22 cellular contexts compared by ENCODE assay signal in the genomic region with DNA sequence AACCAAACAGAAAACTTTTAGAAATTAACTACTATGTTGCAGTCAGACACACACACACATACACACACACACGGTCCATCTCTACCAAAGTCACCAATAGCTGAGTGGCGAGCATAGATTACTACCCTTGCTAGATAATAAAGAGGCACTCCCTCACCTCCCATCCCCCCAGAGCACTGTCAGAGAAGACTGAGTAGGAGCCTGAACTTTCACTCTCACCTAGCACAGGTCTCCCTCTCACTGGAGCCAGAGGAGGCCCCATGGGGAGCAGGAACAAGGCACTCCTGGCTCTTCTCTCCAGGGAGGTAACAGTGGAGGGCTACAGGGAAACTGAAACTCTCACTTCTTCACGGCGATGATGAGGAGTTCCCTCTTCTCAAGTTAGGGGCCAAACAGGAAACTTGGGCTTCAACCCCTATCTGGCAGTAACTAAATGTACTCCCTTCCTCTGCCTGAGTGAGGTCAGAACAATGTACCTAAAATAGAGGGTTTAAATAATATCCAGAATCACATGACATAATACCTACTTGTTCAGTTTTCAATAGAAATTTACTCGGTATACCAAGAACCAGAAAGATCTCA.
DNase-seq lines count a peak whose midpoint lies in the region; ATAC-seq, FAIRE-seq and TF ChIP-seq lines count a peak whose summit lies in the region.
"Had no signal": no experiment of that assay in that cellular context is flagged by ENCODE, and none has a peak within 500 bp of the region (broad histone marks: within the 10 kb centered on the region; RNA-seq: fewer than 3 reads in every experiment).

No MANE protein-coding gene starts in this region.

- H3K27ac ChIP-seq in BLaER1 treated with 17β-estradiol and CSF1 and Interleukin-3, amounts not matched to agents 10 nM and 100 nM, result no peak overlapping the region
- H3K27ac ChIP-seq in H1 (ENCODE audit: low read depth, low read length), result no peak overlapping the region
- H3K27ac ChIP-seq: psoas muscle, tibial artery, WERI-Rb-1 had no signal

- no peak for TF ChIP-seq CTCF in H1 (IDR thresholded peaks at IDR 0.05; ENCODE audit: control extremely low read depth in 1 of 3, insufficient read depth in 1 of 3, low read depth in 1 of 3, low read length in 3 of 3)

- H2BK12ac ChIP-seq in H1 (ENCODE audit: low read depth, low read length), result no peak overlapping the region

- H3K4me3 ChIP-seq in BLaER1 treated with 17β-estradiol and CSF1 and Interleukin-3, amounts not matched to agents 10 nM and 100 nM, result no peak overlapping the region
- no peak overlapping the region for H3K4me3 ChIP-seq in H1 (ENCODE audit: extremely low read depth in 1 of 4, insufficient read depth in 2 of 4, low read depth in 3 of 4, low read length in 4 of 4)
- H3K4me3 ChIP-seq: psoas muscle, tibial artery had no signal

- H3K27me3 ChIP-seq in BLaER1 treated with 17β-estradiol and CSF1 and Interleukin-3, amounts not matched to agents 10 nM and 100 nM, result no peaks in the 10 kb centered on the region
- no peaks in the 10 kb centered on the region for H3K27me3 ChIP-seq in H1 (replicated peaks in 1 of 4; ENCODE audit: control insufficient read depth in 3 of 4, extremely low read depth in 1 of 4, insufficient read depth in 3 of 4, low read length in 3 of 4)
- H3K27me3 ChIP-seq: tibial artery had no signal

- H2BK5ac ChIP-seq in H1 (ENCODE audit: low read depth, low read length), result no peak overlapping the region; the same call in 1 of the 2 replicates

- 89% methylated on average over 5 of the region's 5 CpGs; no CpG with 5 or more reads in 1 of the 2 experiments for WGBS in H1 (ENCODE audit: extremely low coverage in 1 of 2, insufficient coverage in 1 of 2, insufficient read length in 1 of 2, insufficient replicate concordance in 2 of 2, low coverage in 1 of 2, low lambda C conversion rate in 2 of 2, missing lambda C conversion rate in 1 of 2), 2 experiments

- peak overlapping the region; percentile 2 to 78 (median 41); a peak in 19 of 22 replicates for H3K4me2 ChIP-seq in BLaER1 treated with 17β-estradiol and CSF1 and Interleukin-3, amounts not matched to agents 10 nM and 100 nM
- no peak overlapping the region; a peak in 2 of 4 replicates for H3K4me2 ChIP-seq in H1 (ENCODE audit: insufficient read depth in 1 of 2, low read depth in 2 of 2, low read length in 2 of 2)

- no peak overlapping the region for H2BK20ac ChIP-seq in H1 (ENCODE audit: low read length)

- no peak overlapping the region for H2AK5ac ChIP-seq in H1 (ENCODE audit: low read depth, low read length)

- POLR2A ChIA-PET in H1 (lab: Charles Lee; ENCODE audit: partially characterized antibody), result no interaction called here
- POLR2A ChIA-PET in activated CD4-positive, alpha-beta T cell treated with anti-CD3 and anti-CD28 coated beads, Interleukin-2, amount 10 ng/mL, durations not matched to agents 7 days and 5 days (lab: Charles Lee), result no interaction called here

- H3K79me2 ChIP-seq in H1 (ENCODE audit: control insufficient read depth in 1 of 2, insufficient read depth in 2 of 2, low read length in 2 of 2), result no peaks in the 10 kb centered on the region

- ATAC-seq in HG03432 (IDR thresholded peaks at IDR 0.05; ENCODE audit: unreplicated experiment) (peak; percentile 63), HG02610 (IDR thresholded peaks at IDR 0.05; ENCODE audit: unreplicated experiment) (no peak), esophagus mucosa (no peak)
- ATAC-seq: left ventricle myocardium superior, psoas muscle had no signal

- H4K8ac ChIP-seq in H1 (ENCODE audit: extremely low read depth, insufficient read depth, low read length), result no peak overlapping the region

- TF ChIP-seq RAD21 in H1 (IDR thresholded peaks at IDR 0.05 in 1 of 2, conservative IDR thresholded peaks at IDR 0.05 in 1 of 2; ENCODE audit: low read depth in 2 of 2, low read length in 2 of 2), result no peak

- no peak for FAIRE-seq in H1 (lab: Jason Lieb, UNC)
- FAIRE-seq: bronchial epithelial cell had no signal

- no peak overlapping the region for H4K5ac ChIP-seq in H1 (ENCODE audit: insufficient read length, low read depth, low read length)

- no peak overlapping the region for H3K4ac ChIP-seq in H1 (replicated peaks; ENCODE audit: insufficient read length, low read depth, low read length)

- no peaks in the 10 kb centered on the region for H3K9me3 Mint-ChIP-seq in activated CD4-positive, alpha-beta T cell treated with anti-CD3 and anti-CD28 coated beads, Interleukin-2, amount 10 ng/mL, durations not matched to agents 7 days and 5 days

- H3K9ac ChIP-seq in BLaER1 treated with 17β-estradiol and CSF1 and Interleukin-3, amounts not matched to agents 10 nM and 100 nM, result no peak overlapping the region
- H3K9ac ChIP-seq in H1 (replicated peaks in 1 of 4; ENCODE audit: extremely low read depth in 1 of 4, low read depth in 3 of 4, low read length in 3 of 4), result no peak overlapping the region

- CTCF ChIA-PET in H1 (lab: Charles Lee; ENCODE audit: partially characterized antibody), result no interaction called here
- CTCF ChIA-PET in activated CD4-positive, alpha-beta T cell treated with anti-CD3 and anti-CD28 coated beads, Interleukin-2, amount 10 ng/mL, durations not matched to agents 7 days and 5 days (lab: Charles Lee), result no interaction called here

- H3K4me1 Mint-ChIP-seq in activated CD4-positive, alpha-beta T cell treated with anti-CD3 and anti-CD28 coated beads, Interleukin-2, amount 10 ng/mL, durations not matched to agents 7 days and 5 days, result no peaks in the 10 kb centered on the region

- no peak overlapping the region for H3K18ac ChIP-seq in H1 (ENCODE audit: extremely low read depth, low read length)

- H3K9me3 ChIP-seq in BLaER1 treated with 17β-estradiol and CSF1 and Interleukin-3, amounts not matched to agents 10 nM and 100 nM (replicated peaks in 1 of 11), result no peaks in the 10 kb centered on the region
- H3K9me3 ChIP-seq in H1 (ENCODE audit: insufficient read depth in 2 of 2, low read depth in 1 of 2, low read length in 1 of 2), result no peaks in the 10 kb centered on the region
- H3K9me3 ChIP-seq: psoas muscle, tibial artery had no signal

- DNase-seq in OCI-M1 (lab: John Stamatoyannopoulos, UW) (peak; percentile 81), H1 (ENCODE audit: low read depth in 1 of 2, low spot score in 2 of 2) (no peak), T-helper 9 cell (no peak)
- DNase-seq in activated CD4-positive, alpha-beta T cell treated with anti-CD3 and anti-CD28 coated beads, Interleukin-2, amount 10 ng/mL, durations not matched to agents 7 days and 5 days, result no peak
- DNase-seq: activated CD4-positive, alpha-beta T cell treated with anti-CD3 and anti-CD28 coated beads, Interleukin-2, amount 50 U/mL, for 48 hours; activated effector memory CD4-positive, alpha-beta T cell treated with Interleukin-2 at 50 U/mL for 16 hours; CD4-positive, alpha-beta T cell; cortex of kidney; left ventricle myocardium superior; NCI-H1436 treated with DMSO at 0.1 percent for 48 hours; NCI-H2171; NCI-H526 treated with DMSO at 0.1 percent for 48 hours; psoas muscle; stimulated activated CD4-positive, alpha-beta T cell treated with anti-CD3 and anti-CD28 coated beads, Interleukin-2, amount 100 ng/mL, for 24 hours; stimulated activated naive CD4-positive, alpha-beta T cell treated with Interleukin-2 at 50 U/mL for 16 hours; tibial artery; WERI-Rb-1 had no signal

- no peak overlapping the region for H3K4me3 Mint-ChIP-seq in activated CD4-positive, alpha-beta T cell treated with anti-CD3 and anti-CD28 coated beads, Interleukin-2, amount 10 ng/mL, durations not matched to agents 7 days and 5 days
- H3K4me3 Mint-ChIP-seq: CD4-positive, alpha-beta T cell had no signal

- H3K14ac ChIP-seq in H1 (ENCODE audit: insufficient read length), result no peak overlapping the region

- H3K36me3 ChIP-seq in BLaER1 treated with 17β-estradiol and CSF1 and Interleukin-3, amounts not matched to agents 10 nM and 100 nM, result no peaks in the 10 kb centered on the region
- H3K36me3 ChIP-seq in H1 (ENCODE audit: control insufficient read depth in 2 of 4, insufficient read depth in 4 of 4, low read length in 3 of 4), result no peaks in the 10 kb centered on the region
- H3K36me3 ChIP-seq: tibial artery, WERI-Rb-1 had no signal

- H3K56ac ChIP-seq in H1 (replicated peaks; ENCODE audit: insufficient read length, low read depth, low read length), result no peak overlapping the region

- no peak for TF ChIP-seq EP300 in H1 (IDR thresholded peaks at IDR 0.05; ENCODE audit: borderline replicate concordance in 1 of 2, low read depth in 2 of 2, low read length in 2 of 2)

- H2BK120ac ChIP-seq in H1 (replicated peaks; ENCODE audit: low read depth, low read length), result no peak overlapping the region

- H3K27me3 Mint-ChIP-seq in activated CD4-positive, alpha-beta T cell treated with anti-CD3 and anti-CD28 coated beads, Interleukin-2, amount 10 ng/mL, durations not matched to agents 7 days and 5 days, result no peaks in the 10 kb centered on the region
- H3K27me3 Mint-ChIP-seq: CD4-positive, alpha-beta T cell had no signal

- H4K20me1 ChIP-seq in BLaER1 treated with 17β-estradiol and CSF1 and Interleukin-3, amounts not matched to agents 10 nM and 100 nM, result no peaks in the 10 kb centered on the region
- no peaks in the 10 kb centered on the region for H4K20me1 ChIP-seq in H1 (replicated peaks in 1 of 2; ENCODE audit: control insufficient read depth in 1 of 2, insufficient read depth in 2 of 2, low read length in 2 of 2)

- no peaks in the 10 kb centered on the region for H3K79me1 ChIP-seq in H1 (ENCODE audit: low read depth, low read length)

- H3K4me1 ChIP-seq in BLaER1 treated with 17β-estradiol and CSF1 and Interleukin-3, amounts not matched to agents 10 nM and 100 nM, result peaks cover 4 to 8% (median 6%) of the 10 kb centered on the region in 10 experiments; a peak in 15 of 20 replicates
- H3K4me1 ChIP-seq in H1 (replicated peaks in 1 of 4; ENCODE audit: control insufficient read depth in 3 of 4, insufficient read depth in 4 of 4, low read length in 3 of 4), result peaks cover 0 to 5% (median 0%) of the 10 kb centered on the region in 4 experiments; a peak in 1 of 7 replicates
- H3K4me1 ChIP-seq: psoas muscle had no signal

- H3K36me3 Mint-ChIP-seq in activated CD4-positive, alpha-beta T cell treated with anti-CD3 and anti-CD28 coated beads, Interleukin-2, amount 10 ng/mL, durations not matched to agents 7 days and 5 days (ENCODE audit: low read depth), result no peaks in the 10 kb centered on the region

- H2BK15ac ChIP-seq in H1 (ENCODE audit: low read length), result no peak overlapping the region

- H3K23me2 ChIP-seq in H1 (ENCODE audit: low read depth, low read length), result no peaks in the 10 kb centered on the region

- TF ChIP-seq POLR2A in H1 (IDR thresholded peaks at IDR 0.05; ENCODE audit: control extremely low read depth in 1 of 2, low read depth in 2 of 2, low read length in 2 of 2), result no peak

- H3K23ac ChIP-seq in H1 (ENCODE audit: insufficient read length), result no peak overlapping the region

- H3K27ac Mint-ChIP-seq in activated CD4-positive, alpha-beta T cell treated with anti-CD3 and anti-CD28 coated beads, Interleukin-2, amount 10 ng/mL, durations not matched to agents 7 days and 5 days, result no peak overlapping the region
- H3K27ac Mint-ChIP-seq: CD4-positive, alpha-beta T cell had no signal

- H4K91ac ChIP-seq in H1 (replicated peaks; ENCODE audit: insufficient read length, low read length), result no peak overlapping the region

- H2AFZ ChIP-seq in H1 (ENCODE audit: low read length), result peak overlapping the region; percentile 55; the same call in 1 of the 2 replicates

TF ChIP-seq in H1, 55 proteins besides CTCF, POLR2A, EP300 and RAD21 (continues in another document):
- TF ChIP-seq CTBP2 (IDR thresholded peaks at IDR 0.05; ENCODE audit: borderline replicate concordance, insufficient read depth, insufficient read length, low read length), result no peak
- TF ChIP-seq TEAD4 (IDR thresholded peaks at IDR 0.05; ENCODE audit: low read depth, low read length), result no peak

Comparison
In these comparisons a context has a peak if more than half of its experiments do, and no peak if none do; other contexts are left out.
1. H3K4me2 ChIP-seq: peak in BLaER1 treated with 17β-estradiol and CSF1 and Interleukin-3, amounts not matched to agents 10 nM and 100 nM (11 of 11); none in H1 (0 of 2).